Comparison of ENCODE assay signal across 36 cellular contexts in genomic region chr15:96219681-96220080, GRCh38.
"Had no signal": no experiment of that assay in that cellular context is flagged by ENCODE, and none has a peak within 500 bp of the region (broad histone marks: within the 10 kb centered on the region; RNA-seq: fewer than 3 reads in every experiment).

No MANE protein-coding gene starts in this region.

- H3K27me3 Mint-ChIP-seq: activated B cell treated with CpG ODN at 0.5 μM for 24 hours; activated CD4-positive, alpha-beta T cell treated with anti-CD3 and anti-CD28 coated beads, Interleukin-2, amount 10 ng/mL, durations not matched to agents 24 days and 14 days had no signal

- H3K4me1 ChIP-seq: breast epithelium had no signal

- ATAC-seq: activated CD8-positive, alpha-beta T cell treated with anti-CD3 and anti-CD28 coated beads for 36 hours; activated naive CD4-positive, alpha-beta T cell treated with anti-CD3 and anti-CD28 coated beads, Interleukin-2, amount 50 U/mL, for 72 hours; activated T-cell treated with anti-CD3 and anti-CD28 coated beads, Interleukin-2, amount 50 U/mL, for 4 hours; activated T-cell treated with anti-CD3 and anti-CD28 coated beads, Interleukin-2, amount 50 U/mL, for 72 hours; activated T-helper 17 cell treated with anti-CD3 and anti-CD28 coated beads, Interleukin-2, amount 50 U/mL, for 72 hours; body of pancreas had no signal

- H3K27ac ChIP-seq: adrenal gland, body of pancreas, brain microvascular endothelial cell, breast epithelium, coronary artery, VCaP had no signal

- H3K4me3 ChIP-seq: adrenal gland, body of pancreas, breast epithelium, coronary artery had no signal

- H3K36me3 ChIP-seq: adrenal gland, brain microvascular endothelial cell, breast epithelium had no signal

- H3K9me3 Mint-ChIP-seq: activated B cell treated with CpG ODN at 0.5 μM for 24 hours; activated CD4-positive, alpha-beta memory T cell treated with anti-CD3 and anti-CD28 coated beads for 36 hours; activated naive CD4-positive, alpha-beta T cell treated with anti-CD3 and anti-CD28 coated beads for 36 hours; activated naive CD8-positive, alpha-beta T cell treated with anti-CD3 and anti-CD28 coated beads for 36 hours had no signal

- H3K9me3 ChIP-seq: adrenal gland, body of pancreas, breast epithelium had no signal

- H3K4me1 Mint-ChIP-seq: activated B cell treated with CpG ODN at 0.5 μM for 24 hours; activated CD4-positive, alpha-beta T cell treated with anti-CD3 and anti-CD28 coated beads, Interleukin-2, amount 10 ng/mL, durations not matched to agents 24 days and 14 days; activated naive CD8-positive, alpha-beta T cell treated with anti-CD3 and anti-CD28 coated beads for 36 hours; activated T-helper 17 cell treated with anti-CD3 and anti-CD28 coated beads, Interleukin-2, amount 50 U/mL, for 72 hours had no signal

- FAIRE-seq: astrocyte, colon, TTC549 had no signal

- H3K27ac Mint-ChIP-seq: activated B cell treated with CpG ODN at 0.5 μM for 24 hours; activated CD4-positive, alpha-beta memory T cell treated with anti-CD3 and anti-CD28 coated beads for 36 hours; activated CD4-positive, alpha-beta T cell treated with anti-CD3 and anti-CD28 coated beads, Interleukin-2, amount 10 ng/mL, durations not matched to agents 24 days and 14 days; activated CD8-positive, alpha-beta T cell treated with anti-CD3 and anti-CD28 coated beads for 36 hours; activated naive CD4-positive, alpha-beta T cell treated with anti-CD3 and anti-CD28 coated beads for 36 hours; activated naive CD4-positive, alpha-beta T cell treated with anti-CD3 and anti-CD28 coated beads, Interleukin-2, amount 50 U/mL, for 72 hours; activated naive CD8-positive, alpha-beta T cell treated with anti-CD3 and anti-CD28 coated beads for 36 hours; activated T-cell treated with anti-CD3 and anti-CD28 coated beads, Interleukin-2, amount 50 U/mL, for 72 hours; activated T-helper 1 cell treated with anti-CD3 and anti-CD28 coated beads, Interleukin-12 subunit alpha, Interleukin-12 subunit beta, Interleukin-2, Interleukin-4 antibody, amounts not matched to agents 30 ng/mL and 10 ng/mL and 1 ng/mL, durations not matched to agents 14 hours and 24 hours and 36 hours; activated T-helper 17 cell treated with anti-CD3 and anti-CD28 coated beads, Interleukin-2, amount 50 U/mL, for 72 hours; T-helper 2 cell treated with Interferon-gamma antibody and Interleukin-4, amounts not matched to agents 5 μg/mL and 100 μg/mL, for 36 hours had no signal

- H3K27me3 ChIP-seq: adrenal gland, body of pancreas, brain microvascular endothelial cell, breast epithelium had no signal

- H3K36me3 Mint-ChIP-seq: activated CD4-positive, alpha-beta memory T cell treated with anti-CD3 and anti-CD28 coated beads for 36 hours; activated naive CD8-positive, alpha-beta T cell treated with anti-CD3 and anti-CD28 coated beads for 36 hours had no signal

- H3K4me3 Mint-ChIP-seq: activated B cell treated with CpG ODN at 0.5 μM for 24 hours; activated CD4-positive, alpha-beta memory T cell treated with anti-CD3 and anti-CD28 coated beads for 36 hours; activated CD4-positive, alpha-beta T cell treated with anti-CD3 and anti-CD28 coated beads, Interleukin-2, amount 10 ng/mL, durations not matched to agents 24 days and 14 days; activated CD8-positive, alpha-beta T cell treated with anti-CD3 and anti-CD28 coated beads for 36 hours; activated naive CD4-positive, alpha-beta T cell treated with anti-CD3 and anti-CD28 coated beads for 36 hours; activated naive CD8-positive, alpha-beta T cell treated with anti-CD3 and anti-CD28 coated beads for 36 hours; activated T-cell treated with anti-CD3 and anti-CD28 coated beads, Interleukin-2, amount 50 U/mL, for 4 hours; activated T-cell treated with anti-CD3 and anti-CD28 coated beads, Interleukin-2, amount 50 U/mL, for 72 hours; activated T-helper 1 cell treated with anti-CD3 and anti-CD28 coated beads, Interleukin-12 subunit alpha, Interleukin-12 subunit beta, Interleukin-2, Interleukin-4 antibody, amounts not matched to agents 30 ng/mL and 10 ng/mL and 1 ng/mL, durations not matched to agents 14 hours and 24 hours and 36 hours; activated T-helper 17 cell treated with anti-CD3 and anti-CD28 coated beads, Interleukin-2, amount 50 U/mL, for 72 hours; T-helper 2 cell treated with Interferon-gamma antibody and Interleukin-4, amounts not matched to agents 5 μg/mL and 100 μg/mL, for 36 hours had no signal

- DNase-seq: activated B cell treated with CpG ODN at 0.5 μM for 24 hours; activated CD4-positive, alpha-beta memory T cell treated with anti-CD3 and anti-CD28 coated beads for 36 hours; activated CD4-positive, alpha-beta T cell treated with anti-CD3 and anti-CD28 coated beads for 4 hours; activated CD4-positive, alpha-beta T cell treated with anti-CD3 and anti-CD28 coated beads, Interleukin-2, amount 10 ng/mL, durations not matched to agents 24 days and 14 days; activated CD4-positive, alpha-beta T cell treated with anti-CD3 and anti-CD28 coated beads, Interleukin-2, amount 50 U/mL, for 1 hour; activated CD4-positive, alpha-beta T cell treated with anti-CD3 and anti-CD28 coated beads, Interleukin-2, amount 50 U/mL, for 4 hours; activated CD4-positive, CD25-positive, alpha-beta regulatory T cell treated with anti-CD3 and anti-CD28 coated beads, Interleukin-2, amount 50 U/mL, for 72 hours; activated CD8-positive, alpha-beta memory T cell treated with anti-CD3 and anti-CD28 coated beads, Interleukin-2, amount 50 U/mL, for 4 hours; activated CD8-positive, alpha-beta T cell treated with anti-CD3 and anti-CD28 coated beads for 36 hours; activated effector memory CD4-positive, alpha-beta T cell treated with anti-CD3 and anti-CD28 coated beads, Interleukin-2, amount 50 U/mL, for 16 hours; activated gamma-delta T cell treated with Interleukin-2 at 50 U/mL for 16 hours; activated naive CD4-positive, alpha-beta T cell; activated naive CD4-positive, alpha-beta T cell treated with anti-CD3 and anti-CD28 coated beads for 36 hours; activated naive CD4-positive, alpha-beta T cell treated with anti-CD3 and anti-CD28 coated beads, Interleukin-2, amount 50 U/mL, for 16 hours; activated naive CD8-positive, alpha-beta T cell treated with anti-CD3 and anti-CD28 coated beads for 36 hours; activated T-cell treated with anti-CD3 and anti-CD28 coated beads for 4 hours; activated T-cell treated with anti-CD3 and anti-CD28 coated beads, Interleukin-2, amount 50 U/mL, for 1 hour; activated T-cell treated with anti-CD3 and anti-CD28 coated beads, Interleukin-2, amount 50 U/mL, for 4 hours; activated T-cell treated with anti-CD3 and anti-CD28 coated beads, Interleukin-2, amount 50 U/mL, for 72 hours; amniotic stem cell; aorta; body of pancreas; brain microvascular endothelial cell; central memory CD4-positive, alpha-beta T cell; T-helper 9 cell had no signal
